ENCODE assay signal across 8 cellular contexts in genomic region chr9:37037744-37038640, GRCh38. TPM values are rescaled to one million over a fixed set of nuclear protein-coding genes. Genes with fewer than 3 reads are reported as not detected.
DNase-seq lines count a peak whose midpoint lies in the region; ATAC-seq and TF ChIP-seq lines count a peak whose summit lies in the region.

No MANE protein-coding gene starts in this region.

- H3K4me3 ChIP-seq in stomach smooth muscle (ENCODE audit: low read length in 2 of 2) (peak overlapping the region; percentile 81 to 86), WERI-Rb-1 (ENCODE audit: low read depth, low read length) (no peak overlapping the region)

- H3K36me3 ChIP-seq in stomach smooth muscle (ENCODE audit: control insufficient read depth in 2 of 2, insufficient read depth in 2 of 2, low read length in 2 of 2) (no peaks in the 10 kb centered on the region), WERI-Rb-1 (no peaks in the 10 kb centered on the region)

- H3K9me3 ChIP-seq in stomach smooth muscle (ENCODE audit: control insufficient read depth in 2 of 2, low read length in 2 of 2) (no peaks in the 10 kb centered on the region), WERI-Rb-1 (ENCODE audit: severe bottlenecking) (peaks cover 11% of the 10 kb centered on the region)

- no peak overlapping the region for H3K27ac ChIP-seq in stomach smooth muscle (ENCODE audit: low read length)
- no peak overlapping the region for H3K27ac ChIP-seq in WERI-Rb-1

- H3K9me3 Mint-ChIP-seq in activated CD8-positive, alpha-beta T cell treated with anti-CD3 and anti-CD28 coated beads, Interleukin-2, amount 10 ng/mL, durations not matched to agents 7 days and 5 days (ENCODE audit: insufficient read depth) = no peaks in the 10 kb centered on the region

- peak; percentile 43 for DNase-seq in activated CD4-positive, CD25-positive, alpha-beta regulatory T cell treated with anti-CD3 and anti-CD28 coated beads, Interleukin-2, amount 50 U/mL, for 72 hours
- DNase-seq in activated CD4-positive, CD25-positive, alpha-beta regulatory T cell (lab: John Stamatoyannopoulos, UW) = no peak
- no peak for DNase-seq in activated CD8-positive, alpha-beta T cell treated with anti-CD3 and anti-CD28 coated beads, Interleukin-2, amount 10 ng/mL, durations not matched to agents 7 days and 5 days
- peak; percentile 76 for DNase-seq in islet precursor cell
- no peak for DNase-seq in WERI-Rb-1
- no peak for DNase-seq in NCI-H2196 (lab: John Stamatoyannopoulos, UW; ENCODE audit: unreplicated experiment)
- DNase-seq in NCI-H1694 treated with DMSO at 0.1 percent for 48 hours (lab: John Stamatoyannopoulos, UW) = no peak

- H3K4me1 Mint-ChIP-seq in activated CD8-positive, alpha-beta T cell treated with anti-CD3 and anti-CD28 coated beads, Interleukin-2, amount 10 ng/mL, durations not matched to agents 7 days and 5 days (ENCODE audit: low read depth) = peaks cover 36% of the 10 kb centered on the region

- H3K36me3 Mint-ChIP-seq in activated CD8-positive, alpha-beta T cell treated with anti-CD3 and anti-CD28 coated beads, Interleukin-2, amount 10 ng/mL, durations not matched to agents 7 days and 5 days (ENCODE audit: low read depth) = peaks cover 5% of the 10 kb centered on the region

- no peak for TF ChIP-seq CTCF in WERI-Rb-1 (IDR thresholded peaks at IDR 0.05; ENCODE audit: low read depth, low read length)

- peak; percentile 8 for ATAC-seq in activated CD8-positive, alpha-beta T cell treated with anti-CD3 and anti-CD28 coated beads, Interleukin-2, amount 10 ng/mL, durations not matched to agents 7 days and 5 days

- peak overlapping the region; percentile 71 for H3K4me3 Mint-ChIP-seq in activated CD8-positive, alpha-beta T cell treated with anti-CD3 and anti-CD28 coated beads, Interleukin-2, amount 10 ng/mL, durations not matched to agents 7 days and 5 days

- POLR2A ChIA-PET in activated CD8-positive, alpha-beta T cell treated with anti-CD3 and anti-CD28 coated beads, Interleukin-2, amount 10 ng/mL, durations not matched to agents 7 days and 5 days (lab: Charles Lee) = no interaction called here

- peaks cover 73 to 89% of the 10 kb centered on the region in 2 donors for H3K27me3 ChIP-seq in stomach smooth muscle (ENCODE audit: control insufficient read depth in 1 of 2, insufficient read depth in 2 of 2, low read length in 2 of 2)
- H3K27me3 ChIP-seq in WERI-Rb-1 (ENCODE audit: insufficient read depth, low read depth, severe bottlenecking) = no peaks in the 10 kb centered on the region

- H3K9ac ChIP-seq in stomach smooth muscle (ENCODE audit: low read length in 2 of 2) = no peak overlapping the region

- CTCF ChIA-PET in activated CD8-positive, alpha-beta T cell treated with anti-CD3 and anti-CD28 coated beads, Interleukin-2, amount 10 ng/mL, durations not matched to agents 7 days and 5 days (lab: Charles Lee) = interaction anchor here (1.0 kb wide), 1 partner anchor 291 kb away, joined by 3 read pairs; no protein-coding TSS in a partner anchor

- peaks cover 32% of the 10 kb centered on the region for H3K4me1 ChIP-seq in stomach smooth muscle (ENCODE audit: control insufficient read depth, insufficient read depth, low read length)

- H3K27me3 Mint-ChIP-seq in activated CD8-positive, alpha-beta T cell treated with anti-CD3 and anti-CD28 coated beads, Interleukin-2, amount 10 ng/mL, durations not matched to agents 7 days and 5 days (ENCODE audit: low read depth) = peaks cover 78% of the 10 kb centered on the region

- H3K27ac Mint-ChIP-seq in activated CD8-positive, alpha-beta T cell treated with anti-CD3 and anti-CD28 coated beads, Interleukin-2, amount 10 ng/mL, durations not matched to agents 7 days and 5 days = no peak overlapping the region

RNA-seq across cellular contexts. Expression of gene PAX5, which starts 3.9 kb away (rescaled TPM):
- under 1 TPM; 0.34 to 0.45 TPM for total RNA-seq in activated CD8-positive, alpha-beta T cell treated with anti-CD3 and anti-CD28 coated beads, Interleukin-2, amount 10 ng/mL, durations not matched to agents 7 days and 5 days

Comparison
In these comparisons a context has a peak if more than half of its experiments do, and no peak if none do; other contexts are left out.
1. DNase-seq: peak in activated CD4-positive, CD25-positive, alpha-beta regulatory T cell treated with anti-CD3 and anti-CD28 coated beads, Interleukin-2, amount 50 U/mL, for 72 hours (single experiment) and islet precursor cell (single experiment); none in activated CD4-positive, CD25-positive, alpha-beta regulatory T cell (0 of 4), activated CD8-positive, alpha-beta T cell treated with anti-CD3 and anti-CD28 coated beads, Interleukin-2, amount 10 ng/mL, durations not matched to agents 7 days and 5 days (single experiment), WERI-Rb-1 (single experiment), NCI-H2196 (single experiment) and NCI-H1694 treated with DMSO at 0.1 percent for 48 hours (single experiment).